Comparison of ENCODE assay signal across 9 cellular contexts in the genomic region with DNA sequence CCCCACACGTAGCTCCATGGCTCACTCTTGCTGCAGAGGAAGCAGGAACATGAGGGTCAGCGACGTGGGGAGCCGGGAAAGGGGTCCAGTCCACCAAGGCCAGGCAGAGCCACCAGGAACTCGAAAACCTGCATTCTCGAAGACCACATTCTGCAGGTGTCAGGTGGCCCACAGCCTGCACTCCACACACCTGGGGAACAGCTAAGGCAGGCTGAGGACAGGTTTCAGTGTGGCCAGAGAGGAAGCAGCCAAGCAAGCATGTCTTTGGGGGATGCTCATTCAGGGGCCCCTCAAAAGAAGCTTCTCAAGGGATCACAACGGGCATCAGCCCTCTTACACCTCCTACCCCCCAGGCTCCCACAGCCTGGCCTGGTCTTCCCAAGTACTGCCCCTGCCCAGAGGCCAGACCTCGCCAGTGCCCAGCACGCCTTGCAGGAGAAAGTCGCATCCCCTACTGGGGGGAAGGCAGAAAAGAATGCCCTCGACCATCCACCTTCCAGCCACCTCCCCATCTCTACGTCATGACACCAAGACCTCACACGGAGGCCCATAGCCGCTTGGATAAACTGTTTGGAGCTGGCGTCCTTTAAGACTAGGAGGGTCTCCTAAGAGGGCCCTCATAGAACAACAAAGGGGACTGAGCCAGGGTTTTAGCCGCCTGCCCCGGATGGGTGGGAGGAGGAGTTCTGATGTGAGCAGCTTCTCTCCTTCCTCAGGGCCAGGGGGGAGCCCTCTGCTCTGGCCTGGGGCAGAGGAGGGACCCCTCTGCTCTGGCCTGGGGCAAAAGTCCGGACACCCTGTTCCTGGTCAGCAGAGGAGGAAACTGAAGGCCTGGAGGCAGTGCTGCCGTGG. TPM values are rescaled to one million over a fixed set of nuclear protein-coding genes. Genes with fewer than 3 reads are reported as not detected.
DNase-seq lines count a peak whose midpoint lies in the region; ATAC-seq, FAIRE-seq and TF ChIP-seq lines count a peak whose summit lies in the region.
"Had no signal": no experiment of that assay in that cellular context is flagged by ENCODE, and none has a peak within 500 bp of the region (broad histone marks: within the 10 kb centered on the region; RNA-seq: fewer than 3 reads in every experiment).

No MANE protein-coding gene starts in this region.

- H3K36me3 ChIP-seq in smooth muscle cell (ENCODE audit: low read depth) = no peaks in the 10 kb centered on the region

- intact Hi-C loops in activated B cell treated with CpG ODN at 0.5 μM for 24 hours (cut with micrococcal nuclease) = loop anchor here (2.0 kb wide), 1 partner anchor 114 kb away; the partner anchor contains the start of gene MAFF

- peaks cover 9% of the 10 kb centered on the region for H3K36me3 Mint-ChIP-seq in activated B cell treated with CpG ODN at 0.5 μM for 24 hours (ENCODE audit: low read depth)

- H4K20me1 ChIP-seq in smooth muscle cell (ENCODE audit: low read depth) = peaks cover 71% of the 10 kb centered on the region

- peak overlapping the region; percentile 100 for H3K4me3 ChIP-seq in smooth muscle cell

- no peak for ATAC-seq in activated B cell treated with CpG ODN at 0.5 μM for 24 hours (ENCODE audit: low read depth)
- no peak for ATAC-seq in HG03342 (IDR thresholded peaks at IDR 0.05; ENCODE audit: unreplicated experiment)

- 72% methylated on average over 19 of the region's 19 CpGs for WGBS in smooth muscle cell (ENCODE audit: low lambda C conversion rate)

- no peak overlapping the region for H2AFZ ChIP-seq in smooth muscle cell (ENCODE audit: low read depth)

- peaks cover 77% of the 10 kb centered on the region for H3K79me2 ChIP-seq in smooth muscle cell (ENCODE audit: low read depth)

- FAIRE-seq in GM12891 (lab: Jason Lieb, UNC) (peak; percentile 56), HTR-8/SVneo (lab: Jason Lieb, UNC) (no peak)

- H3K4me1 Mint-ChIP-seq in activated B cell treated with CpG ODN at 0.5 μM for 24 hours = peaks cover 77% of the 10 kb centered on the region

- H3K27me3 Mint-ChIP-seq in activated B cell treated with CpG ODN at 0.5 μM for 24 hours = no peaks in the 10 kb centered on the region

- no peaks in the 10 kb centered on the region for H3K9me3 ChIP-seq in smooth muscle cell (replicated peaks; ENCODE audit: low read depth)

- H3F3A ChIP-seq in smooth muscle cell (ENCODE audit: low read depth) = peaks cover 31% of the 10 kb centered on the region

- no peak for TF ChIP-seq CTCF in activated B cell treated with CpG ODN at 0.5 μM for 24 hours (IDR thresholded peaks at IDR 0.05)
- no peak for TF ChIP-seq CTCF in smooth muscle cell (IDR thresholded peaks at IDR 0.05; ENCODE audit: borderline replicate concordance, insufficient read depth, poor library complexity, severe bottlenecking)

- H3K9ac ChIP-seq in smooth muscle cell (ENCODE audit: low read depth) = peak overlapping the region; percentile 99

- peak overlapping the region; percentile 89 for H3K27ac Mint-ChIP-seq in activated B cell treated with CpG ODN at 0.5 μM for 24 hours

- CTCF ChIA-PET in activated B cell treated with CpG ODN at 0.5 μM for 24 hours (lab: Charles Lee) = no interaction called here

- no peak for TF ChIP-seq POLR2A in GM12891 (IDR thresholded peaks at IDR 0.05; ENCODE audit: low read depth, low read length)

- no peaks in the 10 kb centered on the region for H3K9me3 Mint-ChIP-seq in activated B cell treated with CpG ODN at 0.5 μM for 24 hours

- peaks cover 35% of the 10 kb centered on the region for H3K4me1 ChIP-seq in smooth muscle cell (ENCODE audit: low read depth)

- H3K4me3 Mint-ChIP-seq in activated B cell treated with CpG ODN at 0.5 μM for 24 hours = peak overlapping the region; percentile 82

- H3K27me3 ChIP-seq in smooth muscle cell (ENCODE audit: low read depth) = no peaks in the 10 kb centered on the region

- DNase-seq in GM12891 (ENCODE audit: insufficient read length, low spot score) (no peak), activated B cell treated with CpG ODN at 0.5 μM for 24 hours (no peak), germinal center (ENCODE audit: low spot score) (peak; percentile 30), smooth muscle cell (lab: John Stamatoyannopoulos, UW; ENCODE audit: unreplicated experiment) (no peak), NCI-H2081 treated with DMSO at 0.1 percent for 48 hours (lab: John Stamatoyannopoulos, UW) (no peak), HTR-8/SVneo (ENCODE audit: insufficient read length, low spot score) (no peak), hepatic stellate cell (ENCODE audit: low spot score) (no peak)
- DNase-seq: NCI-H1417 treated with DMSO at 0.1 percent for 48 hours had no signal

- H3K27ac ChIP-seq in smooth muscle cell (ENCODE audit: low read depth) = peak overlapping the region; percentile 98

- POLR2A ChIA-PET in activated B cell treated with CpG ODN at 0.5 μM for 24 hours (lab: Charles Lee) = interaction anchor here (0.6 to 3.6 kb wide), 4 partner anchors 9 to 1872 kb away, joined by 4 to 32 read pairs (median 6); no protein-coding TSS in a partner anchor

- peak overlapping the region; percentile 100 for H3K4me2 ChIP-seq in smooth muscle cell

TF ChIP-seq in GM12891, 5 proteins besides CTCF, POLR2A, EP300 and RAD21:
- no peak for TF ChIP-seq SPI1 (IDR thresholded peaks at IDR 0.05; ENCODE audit: low read depth, low read length)
- no peak for TF ChIP-seq TAF1 (IDR thresholded peaks at IDR 0.05; ENCODE audit: low read depth, low read length)
- no peak for TF ChIP-seq POLR2AphosphoS5 (IDR thresholded peaks at IDR 0.05; ENCODE audit: low read depth, low read length)
- TF ChIP-seq POU2F2 (IDR thresholded peaks at IDR 0.05; ENCODE audit: low read depth, low read length) = no peak
- TF ChIP-seq PAX5 (IDR thresholded peaks at IDR 0.05; ENCODE audit: insufficient read depth, low read length, severe bottlenecking) = no peak

RNA-seq across cellular contexts. Expression of gene CSNK1E, which starts 2.9 kb away (rescaled TPM):
- 37.4 TPM for polyA plus RNA-seq in GM12891 (2012; ENCODE audit: low read depth, missing spikeins)
- total RNA-seq in activated B cell treated with CpG ODN at 0.5 μM for 24 hours (80.6 and 85.2 TPM in 2 replicates), smooth muscle cell (94.7 and 111 TPM in 2 replicates)
- 154 and 192 TPM in 2 replicates for polyA plus RNA-seq in smooth muscle cell

RNA-seq across cellular contexts. Expression of gene TMEM184B, which starts 41.6 kb away (rescaled TPM):
- polyA plus RNA-seq in GM12891 (2012; ENCODE audit: low read depth, missing spikeins) = 5.5 TPM
- total RNA-seq in activated B cell treated with CpG ODN at 0.5 μM for 24 hours (17.4 and 24.0 TPM in 2 replicates), smooth muscle cell (34.1 and 54.4 TPM in 2 replicates)
- polyA plus RNA-seq in smooth muscle cell = 96.0 and 96.3 TPM in 2 replicates
